8 cellular contexts compared by ENCODE assay signal in genomic region chr6:24402697-24403500, GRCh38. TPM values are rescaled to one million over a fixed set of nuclear protein-coding genes. Genes with fewer than 3 reads are reported as not detected.
DNase-seq lines count a peak whose midpoint lies in the region; ATAC-seq and TF ChIP-seq lines count a peak whose summit lies in the region.

A gene with protein sequence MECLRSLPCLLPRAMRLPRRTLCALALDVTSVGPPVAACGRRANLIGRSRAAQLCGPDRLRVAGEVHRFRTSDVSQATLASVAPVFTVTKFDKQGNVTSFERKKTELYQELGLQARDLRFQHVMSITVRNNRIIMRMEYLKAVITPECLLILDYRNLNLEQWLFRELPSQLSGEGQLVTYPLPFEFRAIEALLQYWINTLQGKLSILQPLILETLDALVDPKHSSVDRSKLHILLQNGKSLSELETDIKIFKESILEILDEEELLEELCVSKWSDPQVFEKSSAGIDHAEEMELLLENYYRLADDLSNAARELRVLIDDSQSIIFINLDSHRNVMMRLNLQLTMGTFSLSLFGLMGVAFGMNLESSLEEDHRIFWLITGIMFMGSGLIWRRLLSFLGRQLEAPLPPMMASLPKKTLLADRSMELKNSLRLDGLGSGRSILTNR (plus strand): TSS chr6:24402936. CDS start chr6:24403047, 111 bp downstream.

- ATAC-seq in GM19043 (IDR thresholded peaks at IDR 0.05; ENCODE audit: low read depth, unreplicated experiment) (peak; percentile 90), HG03354 (IDR thresholded peaks at IDR 0.05; ENCODE audit: poor library complexity, severe bottlenecking, unreplicated experiment) (peak; percentile 92)

- TF ChIP-seq CTCF in choroid plexus epithelial cell (conservative IDR thresholded peaks at IDR 0.05; ENCODE audit: low read depth, low read length), result no peak

- DNase-seq in Ammon's horn (ENCODE audit: low spot score) (peak; percentile 94), NCI-H460 (ENCODE audit: extremely low read depth, low read depth) (peak; percentile 70), choroid plexus epithelial cell (ENCODE audit: low read depth) (peak; percentile 83), kidney glomerular epithelial cell (lab: John Stamatoyannopoulos, UW) (peak; percentile 67)
- peak; percentile 72 to 78 for DNase-seq in activated CD4-positive, alpha-beta T cell treated with anti-CD3 and anti-CD28 coated beads for 4 hours
- DNase-seq in stimulated activated CD4-positive, alpha-beta T cell treated with anti-CD3 and anti-CD28 coated beads, Interleukin-1b, Interleukin-23, amount 100 ng/mL, for 1 hour (ENCODE audit: low read depth in 2 of 2), result peak; percentile 46 to 50

- peak within 1 kb of the TSS; percentile 99 for H3K4me3 ChIP-seq in choroid plexus epithelial cell (ENCODE audit: low read depth, low read length)

RNA-seq across cellular contexts. Expression of the gene that starts here (rescaled TPM):
- total RNA-seq in NCI-H460 (2014; rRNA removed; shearing (Covaris generic)), result 17.8 and 19.3 TPM in 2 replicates
- 34.3 and 35.7 TPM in 2 replicates for polyA plus RNA-seq in NCI-H460 (2014; cell fraction: nucleus; rRNA removed)

Comparison
In these comparisons a context has a peak if more than half of its experiments do, and no peak if none do; other contexts are left out.
1. Peak in every context shown above with its lines: DNase-seq, ATAC-seq and H3K4me3 ChIP-seq.